20 cellular contexts compared by ENCODE assay signal in the genomic region with DNA sequence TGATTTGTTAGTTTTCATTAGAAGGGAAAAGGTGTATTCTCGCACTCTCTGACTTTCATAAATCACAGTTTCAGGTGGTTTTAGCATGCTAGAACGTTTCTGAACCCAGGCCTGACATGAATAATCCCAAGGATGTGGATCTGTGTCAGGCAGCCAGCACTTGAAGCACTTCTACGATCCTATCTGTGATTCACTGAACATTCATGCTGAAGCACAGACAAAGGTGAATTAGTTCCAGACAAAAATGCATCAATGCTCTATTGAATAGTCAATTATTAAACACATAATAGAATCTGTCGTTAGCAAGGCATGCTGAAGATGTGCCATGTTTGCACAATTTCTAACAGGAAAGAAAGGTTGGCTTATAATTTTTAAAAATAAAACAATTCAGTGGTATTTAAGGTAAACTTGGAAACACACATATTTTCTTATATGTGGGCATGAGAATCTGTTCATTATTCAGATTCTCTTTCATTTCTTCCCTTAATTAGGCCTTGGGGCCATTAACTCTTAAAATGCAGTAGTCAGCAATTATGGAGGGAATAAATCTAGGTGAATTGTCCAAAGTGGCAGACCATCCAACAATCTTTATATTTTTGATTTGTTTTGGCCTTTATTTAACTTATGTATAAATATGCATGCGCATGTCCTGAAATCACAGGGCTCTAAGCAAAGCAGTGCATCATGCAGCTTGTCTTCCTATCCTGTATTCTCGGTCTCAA.
"Had no signal": no experiment of that assay in that cellular context is flagged by ENCODE, and none has a peak within 500 bp of the region (broad histone marks: within the 10 kb centered on the region; RNA-seq: fewer than 3 reads in every experiment).

No MANE protein-coding gene starts in this region.

- H3K4me3 ChIP-seq: breast epithelium, colonic mucosa, heart right ventricle, left ventricle myocardium inferior, ovary, prostate gland, right atrium auricular region, thyroid gland, upper lobe of right lung had no signal

- H3K9me3 ChIP-seq: breast epithelium, colonic mucosa, heart right ventricle, left ventricle myocardium inferior, ovary, prostate gland, right atrium auricular region, thyroid gland, upper lobe of right lung had no signal

- H3K27ac ChIP-seq: breast epithelium, colonic mucosa, heart right ventricle, left ventricle myocardium inferior, ovary, prostate gland, right atrium auricular region, thyroid gland, upper lobe of right lung had no signal

- ATAC-seq: activated T-cell treated with anti-CD3 and anti-CD28 coated beads, Interleukin-2, amount 50 U/mL, for 4 hours; heart right ventricle; naive thymus-derived CD8-positive, alpha-beta T cell; stimulated activated naive CD8-positive, alpha-beta T cell treated with anti-CD3 and anti-CD28 coated beads, Interleukin-15, Interleukin-2, amounts not matched to agents 100 U/mL and 50 U/mL, for 24 hours; T-helper 17 cell; upper lobe of right lung had no signal

- H3K4me1 ChIP-seq: breast epithelium, colonic mucosa, heart right ventricle, left ventricle myocardium inferior, prostate gland, thyroid gland, upper lobe of right lung had no signal

- H3K36me3 ChIP-seq: breast epithelium, colonic mucosa, heart right ventricle, left ventricle myocardium inferior, ovary, prostate gland, right atrium auricular region, thyroid gland, upper lobe of right lung had no signal

- H3K27me3 ChIP-seq: breast epithelium, colonic mucosa, heart right ventricle, ovary, right atrium auricular region, thyroid gland, upper lobe of right lung had no signal

- DNase-seq: activated CD4-positive, alpha-beta T cell treated with anti-CD3 and anti-CD28 coated beads for 4 hours; activated CD4-positive, alpha-beta T cell treated with anti-CD3 and anti-CD28 coated beads, Interleukin-2, amount 50 U/mL, for 48 hours; activated CD4-positive, CD25-positive, alpha-beta regulatory T cell; activated CD8-positive, alpha-beta memory T cell treated with anti-CD3 and anti-CD28 coated beads, Interleukin-2, amount 50 U/mL, for 48 hours; activated naive CD4-positive, alpha-beta T cell; activated T-cell treated with anti-CD3 and anti-CD28 coated beads, Interleukin-2, amount 50 U/mL, for 4 hours; colonic mucosa; heart right ventricle; islet precursor cell; left ventricle myocardium inferior; naive thymus-derived CD8-positive, alpha-beta T cell; ovary; stimulated activated CD4-positive, alpha-beta T cell treated with anti-CD3 and anti-CD28 coated beads, Interleukin-4, amount 100 ng/mL, for 4 hours; stimulated activated naive CD8-positive, alpha-beta T cell treated with anti-CD3 and anti-CD28 coated beads, Interleukin-15, Interleukin-2, amounts not matched to agents 100 U/mL and 50 U/mL, for 24 hours; T-helper 17 cell; thyroid gland; upper lobe of right lung had no signal
